2 cellular contexts compared by ENCODE assay signal in the genomic region with DNA sequence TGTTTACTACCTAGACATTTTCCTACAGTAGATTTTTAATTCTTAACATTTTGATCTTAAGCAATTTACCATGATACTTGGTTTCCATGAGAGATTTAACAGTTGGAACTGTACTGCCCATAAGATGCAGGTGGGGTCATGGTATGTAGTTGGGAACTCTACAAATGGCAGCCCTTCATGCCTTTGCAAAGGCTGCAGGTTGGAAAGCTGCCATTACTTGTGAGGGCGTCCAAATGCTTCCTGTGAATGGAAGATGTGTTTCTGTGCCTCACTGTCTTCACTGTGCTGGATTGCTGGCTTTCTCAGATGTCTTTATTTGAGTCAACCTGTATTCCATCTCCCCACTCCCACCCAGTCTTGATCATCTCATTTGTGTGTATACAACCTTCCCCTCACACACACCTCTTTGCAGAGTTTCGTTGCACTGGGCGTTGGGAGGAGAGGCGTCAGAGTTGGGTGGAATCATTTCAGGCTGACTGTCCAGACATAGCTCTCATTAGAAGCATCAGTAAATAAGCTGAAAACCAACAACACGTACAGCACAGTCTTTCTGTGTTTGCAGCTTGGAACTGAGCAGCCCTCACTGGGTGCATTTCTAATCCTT.
TF ChIP-seq lines count a peak whose summit lies in the region.

No MANE protein-coding gene starts in this region.

TF ChIP-seq in GM23338, 12 proteins besides CTCF, POLR2A, EP300 and RAD21:
- TF ChIP-seq ZNF114 (CRISPR knock-in tag; IDR thresholded peaks at IDR 0.05) (no peak), POLR2AphosphoS5 (IDR thresholded peaks at IDR 0.05; ENCODE audit: low read depth) (no peak), EZH2 (IDR thresholded peaks at IDR 0.05; ENCODE audit: low read depth, unreplicated experiment) (no peak), JUNB (IDR thresholded peaks at IDR 0.05; ENCODE audit: unreplicated experiment) (no peak), STAT1 (IDR thresholded peaks at IDR 0.05; ENCODE audit: unreplicated experiment) (no peak)
- TF ChIP-seq, protein P1, sequence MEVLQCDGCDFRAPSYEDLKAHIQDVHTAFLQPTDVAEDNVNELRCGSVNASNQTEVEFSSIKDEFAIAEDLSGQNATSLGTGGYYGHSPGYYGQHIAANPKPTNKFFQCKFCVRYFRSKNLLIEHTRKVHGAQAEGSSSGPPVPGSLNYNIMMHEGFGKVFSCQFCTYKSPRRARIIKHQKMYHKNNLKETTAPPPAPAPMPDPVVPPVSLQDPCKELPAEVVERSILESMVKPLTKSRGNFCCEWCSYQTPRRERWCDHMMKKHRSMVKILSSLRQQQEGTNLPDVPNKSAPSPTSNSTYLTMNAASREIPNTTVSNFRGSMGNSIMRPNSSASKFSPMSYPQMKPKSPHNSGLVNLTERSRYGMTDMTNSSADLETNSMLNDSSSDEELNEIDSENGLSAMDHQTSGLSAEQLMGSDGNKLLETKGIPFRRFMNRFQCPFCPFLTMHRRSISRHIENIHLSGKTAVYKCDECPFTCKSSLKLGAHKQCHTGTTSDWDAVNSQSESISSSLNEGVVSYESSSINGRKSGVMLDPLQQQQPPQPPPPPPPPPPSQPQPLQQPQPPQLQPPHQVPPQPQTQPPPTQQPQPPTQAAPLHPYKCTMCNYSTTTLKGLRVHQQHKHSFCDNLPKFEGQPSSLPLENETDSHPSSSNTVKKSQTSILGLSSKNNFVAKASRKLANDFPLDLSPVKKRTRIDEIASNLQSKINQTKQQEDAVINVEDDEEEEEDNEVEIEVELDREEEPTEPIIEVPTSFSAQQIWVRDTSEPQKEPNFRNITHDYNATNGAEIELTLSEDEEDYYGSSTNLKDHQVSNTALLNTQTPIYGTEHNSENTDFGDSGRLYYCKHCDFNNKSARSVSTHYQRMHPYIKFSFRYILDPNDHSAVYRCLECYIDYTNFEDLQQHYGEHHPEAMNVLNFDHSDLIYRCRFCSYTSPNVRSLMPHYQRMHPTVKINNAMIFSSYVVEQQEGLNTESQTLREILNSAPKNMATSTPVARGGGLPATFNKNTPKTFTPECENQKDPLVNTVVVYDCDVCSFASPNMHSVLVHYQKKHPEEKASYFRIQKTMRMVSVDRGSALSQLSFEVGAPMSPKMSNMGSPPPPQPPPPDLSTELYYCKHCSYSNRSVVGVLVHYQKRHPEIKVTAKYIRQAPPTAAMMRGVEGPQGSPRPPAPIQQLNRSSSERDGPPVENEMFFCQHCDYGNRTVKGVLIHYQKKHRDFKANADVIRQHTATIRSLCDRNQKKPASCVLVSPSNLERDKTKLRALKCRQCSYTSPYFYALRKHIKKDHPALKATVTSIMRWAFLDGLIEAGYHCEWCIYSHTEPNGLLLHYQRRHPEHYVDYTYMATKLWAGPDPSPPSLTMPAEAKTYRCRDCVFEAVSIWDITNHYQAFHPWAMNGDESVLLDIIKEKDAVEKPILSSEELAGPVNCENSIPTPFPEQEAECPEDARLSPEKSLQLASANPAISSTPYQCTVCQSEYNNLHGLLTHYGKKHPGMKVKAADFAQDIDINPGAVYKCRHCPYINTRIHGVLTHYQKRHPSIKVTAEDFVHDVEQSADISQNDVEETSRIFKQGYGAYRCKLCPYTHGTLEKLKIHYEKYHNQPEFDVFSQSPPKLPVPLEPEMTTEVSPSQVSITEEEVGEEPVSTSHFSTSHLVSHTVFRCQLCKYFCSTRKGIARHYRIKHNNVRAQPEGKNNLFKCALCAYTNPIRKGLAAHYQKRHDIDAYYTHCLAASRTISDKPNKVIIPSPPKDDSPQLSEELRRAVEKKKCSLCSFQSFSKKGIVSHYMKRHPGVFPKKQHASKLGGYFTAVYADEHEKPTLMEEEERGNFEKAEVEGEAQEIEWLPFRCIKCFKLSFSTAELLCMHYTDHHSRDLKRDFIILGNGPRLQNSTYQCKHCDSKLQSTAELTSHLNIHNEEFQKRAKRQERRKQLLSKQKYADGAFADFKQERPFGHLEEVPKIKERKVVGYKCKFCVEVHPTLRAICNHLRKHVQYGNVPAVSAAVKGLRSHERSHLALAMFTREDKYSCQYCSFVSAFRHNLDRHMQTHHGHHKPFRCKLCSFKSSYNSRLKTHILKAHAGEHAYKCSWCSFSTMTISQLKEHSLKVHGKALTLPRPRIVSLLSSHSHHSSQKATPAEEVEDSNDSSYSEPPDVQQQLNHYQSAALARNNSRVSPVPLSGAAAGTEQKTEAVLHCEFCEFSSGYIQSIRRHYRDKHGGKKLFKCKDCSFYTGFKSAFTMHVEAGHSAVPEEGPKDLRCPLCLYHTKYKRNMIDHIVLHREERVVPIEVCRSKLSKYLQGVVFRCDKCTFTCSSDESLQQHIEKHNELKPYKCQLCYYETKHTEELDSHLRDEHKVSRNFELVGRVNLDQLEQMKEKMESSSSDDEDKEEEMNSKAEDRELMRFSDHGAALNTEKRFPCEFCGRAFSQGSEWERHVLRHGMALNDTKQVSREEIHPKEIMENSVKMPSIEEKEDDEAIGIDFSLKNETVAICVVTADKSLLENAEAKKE (CRISPR knock-in tag; IDR thresholded peaks at IDR 0.05) = no peak
TF ChIP-seq in GM23338: peak in this region for 0.

TF ChIP-seq in H1, 55 proteins besides CTCF, POLR2A, EP300 and RAD21:
- TF ChIP-seq YY1 (IDR thresholded peaks at IDR 0.05; ENCODE audit: low read depth, low read length) (no peak), ASH2L (IDR thresholded peaks at IDR 0.05; ENCODE audit: low read length) (no peak), RNF2 (IDR thresholded peaks at IDR 0.05; ENCODE audit: borderline replicate concordance, low read depth, low read length, missing control alignments, poor library complexity, severe bottlenecking) (no peak), SIX5 (IDR thresholded peaks at IDR 0.05; ENCODE audit: low read depth, low read length) (no peak), SIN3A (conservative IDR thresholded peaks at IDR 0.05 in 1 of 2, IDR thresholded peaks at IDR 0.05 in 1 of 2; ENCODE audit: low read depth in 1 of 2, low read length in 2 of 2) (no peak)
- TF ChIP-seq, protein P2, sequence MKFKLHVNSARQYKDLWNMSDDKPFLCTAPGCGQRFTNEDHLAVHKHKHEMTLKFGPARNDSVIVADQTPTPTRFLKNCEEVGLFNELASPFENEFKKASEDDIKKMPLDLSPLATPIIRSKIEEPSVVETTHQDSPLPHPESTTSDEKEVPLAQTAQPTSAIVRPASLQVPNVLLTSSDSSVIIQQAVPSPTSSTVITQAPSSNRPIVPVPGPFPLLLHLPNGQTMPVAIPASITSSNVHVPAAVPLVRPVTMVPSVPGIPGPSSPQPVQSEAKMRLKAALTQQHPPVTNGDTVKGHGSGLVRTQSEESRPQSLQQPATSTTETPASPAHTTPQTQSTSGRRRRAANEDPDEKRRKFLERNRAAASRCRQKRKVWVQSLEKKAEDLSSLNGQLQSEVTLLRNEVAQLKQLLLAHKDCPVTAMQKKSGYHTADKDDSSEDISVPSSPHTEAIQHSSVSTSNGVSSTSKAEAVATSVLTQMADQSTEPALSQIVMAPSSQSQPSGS (IDR thresholded peaks at IDR 0.05; ENCODE audit: low read length) = no peak
